33 cellular contexts compared by ENCODE assay signal in genomic region chr2:166284359-166284758, GRCh38.
"Had no signal": no experiment of that assay in that cellular context is flagged by ENCODE, and none has a peak within 500 bp of the region (broad histone marks: within the 10 kb centered on the region; RNA-seq: fewer than 3 reads in every experiment).

No MANE protein-coding gene starts in this region.

- ATAC-seq: activated CD8-positive, alpha-beta T cell treated with anti-CD3 and anti-CD28 coated beads for 36 hours; activated T-cell treated with anti-CD3 and anti-CD28 coated beads, Interleukin-2, amount 50 U/mL, for 4 hours; activated T-helper 17 cell treated with anti-CD3 and anti-CD28 coated beads, Interleukin-2, amount 50 U/mL, for 72 hours; esophagus mucosa; heart left ventricle; T-helper 17 cell had no signal

- FAIRE-seq: endometrium, frontal cortex had no signal

- H3K27ac ChIP-seq: breast epithelium, cardiac muscle cell, colonic mucosa, heart left ventricle, WERI-Rb-1 had no signal

- H3K4me1 Mint-ChIP-seq: activated B cell treated with CpG ODN at 0.5 μM for 24 hours; activated T-helper 17 cell treated with anti-CD3 and anti-CD28 coated beads, Interleukin-2, amount 50 U/mL, for 72 hours; brain; T-helper 17 cell had no signal

- H3K9me3 Mint-ChIP-seq: activated B cell treated with CpG ODN at 0.5 μM for 24 hours; activated T-cell treated with anti-CD3 and anti-CD28 coated beads, Interleukin-2, amount 50 U/mL, for 4 hours; activated T-helper 17 cell treated with anti-CD3 and anti-CD28 coated beads, Interleukin-2, amount 50 U/mL, for 72 hours; T-helper 2 cell treated with Interferon-gamma antibody and Interleukin-4, amounts not matched to agents 5 μg/mL and 100 μg/mL, for 36 hours had no signal

- H3K4me1 ChIP-seq: breast epithelium, colonic mucosa, heart left ventricle had no signal

- H3K27me3 Mint-ChIP-seq: activated B cell treated with CpG ODN at 0.5 μM for 24 hours; activated CD8-positive, alpha-beta T cell treated with anti-CD3 and anti-CD28 coated beads for 36 hours; activated naive CD8-positive, alpha-beta T cell; activated T-helper 17 cell treated with anti-CD3 and anti-CD28 coated beads, Interleukin-2, amount 50 U/mL, for 72 hours; brain; T-helper 17 cell had no signal

- DNase-seq: activated B cell treated with CpG ODN at 0.5 μM for 24 hours; activated CD4-positive, alpha-beta T cell treated with anti-CD3 and anti-CD28 coated beads for 48 hours; activated CD4-positive, alpha-beta T cell treated with anti-CD3 and anti-CD28 coated beads, Interleukin-2, amount 50 U/mL, for 1 hour; activated CD4-positive, alpha-beta T cell treated with anti-CD3 and anti-CD28 coated beads, Interleukin-2, amount 50 U/mL, for 48 hours; activated CD8-positive, alpha-beta memory T cell treated with anti-CD3 and anti-CD28 coated beads for 24 hours; activated CD8-positive, alpha-beta T cell treated with anti-CD3 and anti-CD28 coated beads for 36 hours; activated effector memory CD4-positive, alpha-beta T cell treated with Interleukin-2 at 50 U/mL for 16 hours; activated gamma-delta T cell treated with Interleukin-2 at 50 U/mL for 16 hours; activated naive CD4-positive, alpha-beta T cell treated with anti-CD3 and anti-CD28 coated beads, Interleukin-2, amount 50 U/mL, for 16 hours; activated naive CD4-positive, alpha-beta T cell treated with Interleukin-2 at 50 U/mL for 16 hours; activated T-cell treated with anti-CD3 and anti-CD28 coated beads, Interleukin-2, amount 50 U/mL, for 4 hours; amniotic stem cell; anterior cingulate cortex; central memory CD4-positive, alpha-beta T cell; cerebellar nuclear complex; colonic mucosa; effector CD8-positive, alpha-beta T cell; foreskin fibroblast; glutamatergic neuron; T-helper 1 cell; T-helper 17 cell; T1000; WERI-Rb-1 had no signal

- H3K4me3 Mint-ChIP-seq: activated B cell treated with CpG ODN at 0.5 μM for 24 hours; activated CD8-positive, alpha-beta T cell treated with anti-CD3 and anti-CD28 coated beads for 36 hours; activated naive CD8-positive, alpha-beta T cell; activated T-cell treated with anti-CD3 and anti-CD28 coated beads, Interleukin-2, amount 50 U/mL, for 4 hours; activated T-helper 17 cell treated with anti-CD3 and anti-CD28 coated beads, Interleukin-2, amount 50 U/mL, for 72 hours; brain; T-helper 17 cell; T-helper 2 cell treated with Interferon-gamma antibody and Interleukin-4, amounts not matched to agents 5 μg/mL and 100 μg/mL, for 36 hours had no signal

- H3K9me3 ChIP-seq: breast epithelium, colonic mucosa, heart left ventricle had no signal

- H3K27me3 ChIP-seq: breast epithelium, cardiac muscle cell, colonic mucosa, heart left ventricle had no signal

- H3K27ac Mint-ChIP-seq: activated B cell treated with CpG ODN at 0.5 μM for 24 hours; activated CD8-positive, alpha-beta T cell treated with anti-CD3 and anti-CD28 coated beads for 36 hours; activated naive CD8-positive, alpha-beta T cell; activated T-helper 17 cell treated with anti-CD3 and anti-CD28 coated beads, Interleukin-2, amount 50 U/mL, for 72 hours; brain; T-helper 17 cell; T-helper 2 cell treated with Interferon-gamma antibody and Interleukin-4, amounts not matched to agents 5 μg/mL and 100 μg/mL, for 36 hours had no signal

- H3K4me3 ChIP-seq: breast epithelium, cardiac muscle cell, colonic mucosa, heart left ventricle had no signal

- H3K36me3 Mint-ChIP-seq: activated naive CD8-positive, alpha-beta T cell; brain had no signal

- H3K36me3 ChIP-seq: breast epithelium, cardiac muscle cell, colonic mucosa, heart left ventricle, WERI-Rb-1 had no signal
